21 cellular contexts compared by ENCODE assay signal in genomic region chr20:46430921-46431712, GRCh38. TPM values are rescaled to one million over a fixed set of nuclear protein-coding genes. Genes with fewer than 3 reads are reported as not detected.
A peak's percentile ranks its signal among the peaks of the same experiment; 100 is the strongest.
DNase-seq lines count a peak whose midpoint lies in the region; ATAC-seq and TF ChIP-seq lines count a peak whose summit lies in the region.
"Had no signal": no experiment of that assay in that cellular context is flagged by ENCODE, and none has a peak within 500 bp of the region (broad histone marks: within the 10 kb centered on the region; RNA-seq: fewer than 3 reads in every experiment).

No MANE protein-coding gene starts in this region.

- in situ Hi-C loops in G401 (cut with HindIII; ENCODE audit: low sequenced_read_pairs), result no loop called here

- DNase-seq in G401 (ENCODE audit: low spot score) (peak; percentile 77), hippocampal formation (lab: John Stamatoyannopoulos, UW) (peak; percentile 70 to 85), osteocyte (ENCODE audit: extremely low spot score, unreplicated experiment) (peak; percentile 44), NCI-H774 (lab: John Stamatoyannopoulos, UW) (no peak)
- DNase-seq in activated CD4-positive, alpha-beta T cell treated with anti-CD3 and anti-CD28 coated beads, Interleukin-2, amount 10 ng/mL, durations not matched to agents 7 days and 5 days, result no peak
- DNase-seq: activated CD8-positive, alpha-beta memory T cell treated with anti-CD3 and anti-CD28 coated beads, Interleukin-2, amount 50 U/mL, for 48 hours; activated CD8-positive, alpha-beta T cell treated with anti-CD3 and anti-CD28 coated beads for 36 hours; activated naive CD4-positive, alpha-beta T cell treated with anti-CD3 and anti-CD28 coated beads, Interleukin-2, amount 10 ng/mL, durations not matched to agents 7 days and 5 days; adrenal gland; brain microvascular endothelial cell; effector CD4-positive, alpha-beta T cell; left lung; NCI-H146; NCI-H748 treated with DMSO at 0.1 percent for 48 hours; stimulated activated naive CD4-positive, alpha-beta T cell; T-helper 9 cell had no signal

- peaks cover 65% of the 10 kb centered on the region for H3K27me3 Mint-ChIP-seq in osteocyte (ENCODE audit: unreplicated experiment)
- H3K27me3 Mint-ChIP-seq in activated CD4-positive, alpha-beta T cell treated with anti-CD3 and anti-CD28 coated beads, Interleukin-2, amount 10 ng/mL, durations not matched to agents 7 days and 5 days, result peaks cover 41% of the 10 kb centered on the region

- H3K27ac Mint-ChIP-seq in osteocyte (ENCODE audit: unreplicated experiment), result no peak overlapping the region
- no peak overlapping the region for H3K27ac Mint-ChIP-seq in activated CD4-positive, alpha-beta T cell treated with anti-CD3 and anti-CD28 coated beads, Interleukin-2, amount 10 ng/mL, durations not matched to agents 7 days and 5 days
- H3K27ac Mint-ChIP-seq: activated CD8-positive, alpha-beta T cell treated with anti-CD3 and anti-CD28 coated beads for 36 hours; activated naive CD4-positive, alpha-beta T cell treated with anti-CD3 and anti-CD28 coated beads, Interleukin-2, amount 10 ng/mL, durations not matched to agents 7 days and 5 days; B cell had no signal

- ATAC-seq in HG02884 (IDR thresholded peaks at IDR 0.05; ENCODE audit: unreplicated experiment) (no peak), GM18519 (IDR thresholded peaks at IDR 0.05; ENCODE audit: low FRiP score, unreplicated experiment) (no peak)
- ATAC-seq: activated CD8-positive, alpha-beta T cell treated with anti-CD3 and anti-CD28 coated beads for 36 hours; left lung had no signal

- H3K4me1 Mint-ChIP-seq in osteocyte (ENCODE audit: unreplicated experiment), result no peaks in the 10 kb centered on the region
- no peaks in the 10 kb centered on the region for H3K4me1 Mint-ChIP-seq in activated CD4-positive, alpha-beta T cell treated with anti-CD3 and anti-CD28 coated beads, Interleukin-2, amount 10 ng/mL, durations not matched to agents 7 days and 5 days
- H3K4me1 Mint-ChIP-seq: activated naive CD4-positive, alpha-beta T cell treated with anti-CD3 and anti-CD28 coated beads, Interleukin-2, amount 10 ng/mL, durations not matched to agents 7 days and 5 days; B cell had no signal

- H3K36me3 Mint-ChIP-seq in osteocyte (ENCODE audit: unreplicated experiment), result no peaks in the 10 kb centered on the region
- no peaks in the 10 kb centered on the region for H3K36me3 Mint-ChIP-seq in activated CD4-positive, alpha-beta T cell treated with anti-CD3 and anti-CD28 coated beads, Interleukin-2, amount 10 ng/mL, durations not matched to agents 7 days and 5 days (ENCODE audit: low read depth)
- H3K36me3 Mint-ChIP-seq: activated naive CD4-positive, alpha-beta T cell treated with anti-CD3 and anti-CD28 coated beads, Interleukin-2, amount 10 ng/mL, durations not matched to agents 7 days and 5 days had no signal

- TF ChIP-seq CTCF in osteocyte (IDR thresholded peaks at IDR 0.05), result no peak

- no peaks in the 10 kb centered on the region for H3K9me3 Mint-ChIP-seq in osteocyte (ENCODE audit: unreplicated experiment)
- no peaks in the 10 kb centered on the region for H3K9me3 Mint-ChIP-seq in activated CD4-positive, alpha-beta T cell treated with anti-CD3 and anti-CD28 coated beads, Interleukin-2, amount 10 ng/mL, durations not matched to agents 7 days and 5 days
- H3K9me3 Mint-ChIP-seq: activated CD8-positive, alpha-beta T cell treated with anti-CD3 and anti-CD28 coated beads for 36 hours; activated naive CD4-positive, alpha-beta T cell treated with anti-CD3 and anti-CD28 coated beads, Interleukin-2, amount 10 ng/mL, durations not matched to agents 7 days and 5 days had no signal

- peak overlapping the region; percentile 94 for H3K27ac ChIP-seq in angular gyrus (ENCODE audit: low read depth, low read length)
- H3K27ac ChIP-seq: adrenal gland, brain microvascular endothelial cell, left lung, skin epidermis had no signal

- POLR2A ChIA-PET in activated CD4-positive, alpha-beta T cell treated with anti-CD3 and anti-CD28 coated beads, Interleukin-2, amount 10 ng/mL, durations not matched to agents 7 days and 5 days (lab: Charles Lee), result no interaction called here

- H3K4me3 Mint-ChIP-seq in osteocyte (ENCODE audit: unreplicated experiment), result no peak overlapping the region
- H3K4me3 Mint-ChIP-seq in activated CD4-positive, alpha-beta T cell treated with anti-CD3 and anti-CD28 coated beads, Interleukin-2, amount 10 ng/mL, durations not matched to agents 7 days and 5 days, result no peak overlapping the region
- H3K4me3 Mint-ChIP-seq: activated CD8-positive, alpha-beta T cell treated with anti-CD3 and anti-CD28 coated beads for 36 hours; activated naive CD4-positive, alpha-beta T cell treated with anti-CD3 and anti-CD28 coated beads, Interleukin-2, amount 10 ng/mL, durations not matched to agents 7 days and 5 days; B cell had no signal

- CTCF ChIA-PET in activated CD4-positive, alpha-beta T cell treated with anti-CD3 and anti-CD28 coated beads, Interleukin-2, amount 10 ng/mL, durations not matched to agents 7 days and 5 days (lab: Charles Lee), result no interaction called here

RNA-seq across cellular contexts. Expression of gene ELMO2, which starts 24.7 kb away (rescaled TPM):
- 18.7 and 45.5 TPM in 2 replicates for total RNA-seq in G401 (2014; rRNA removed; shearing (Covaris generic))
- 48.8 and 57.8 TPM in 2 replicates for total RNA-seq in osteocyte
- total RNA-seq in activated CD4-positive, alpha-beta T cell treated with anti-CD3 and anti-CD28 coated beads, Interleukin-2, amount 10 ng/mL, durations not matched to agents 7 days and 5 days, result 10 to 100 TPM; 71.3 to 75.2 TPM

Comparison
In these comparisons a context has a peak if more than half of its experiments do, and no peak if none do; other contexts are left out.
1. DNase-seq: peak in G401 (single experiment), hippocampal formation (2 of 2) and osteocyte (single experiment); none in activated CD4-positive, alpha-beta T cell treated with anti-CD3 and anti-CD28 coated beads, Interleukin-2, amount 10 ng/mL, durations not matched to agents 7 days and 5 days (single experiment) and NCI-H774 (single experiment).